Comparison of ENCODE assay signal across 8 cellular contexts in the genomic region with DNA sequence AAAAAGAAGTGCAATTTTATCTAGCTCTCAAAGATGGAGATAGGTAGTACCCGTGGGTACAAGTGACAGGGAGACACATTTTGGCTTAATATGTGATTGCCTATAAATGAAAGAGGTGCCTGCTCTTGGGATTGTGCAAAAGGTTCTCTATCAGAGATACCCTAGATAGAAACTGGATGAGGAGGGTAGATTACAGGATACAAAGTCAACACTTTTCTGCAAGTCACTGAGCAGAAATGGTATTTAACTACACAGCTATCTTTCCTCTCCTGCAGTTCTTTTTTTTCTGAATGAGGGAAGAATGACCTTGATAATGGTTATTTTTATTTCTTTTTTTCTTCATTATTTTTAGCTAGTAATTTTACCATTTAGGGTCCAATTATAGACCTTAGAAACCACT.
"Had no signal": no experiment of that assay in that cellular context is flagged by ENCODE, and none has a peak within 500 bp of the region (broad histone marks: within the 10 kb centered on the region; RNA-seq: fewer than 3 reads in every experiment).

No MANE protein-coding gene starts in this region.

- H3K36me3 Mint-ChIP-seq: IgD-negative memory B cell had no signal

- H3K9ac ChIP-seq: KMS-11 had no signal

- H3K9me3 Mint-ChIP-seq: IgD-negative memory B cell had no signal

- DNase-seq: IMR-90, KBM-7, KG1 had no signal

- H3K4me2 ChIP-seq: KMS-11 had no signal

- H3K4me3 Mint-ChIP-seq: IgD-negative memory B cell had no signal

- H3K27ac ChIP-seq: HL-60, KMS-11 had no signal

- H3K27ac Mint-ChIP-seq: IgD-negative memory B cell had no signal

- ATAC-seq: HepG2 had no signal

- FAIRE-seq: HepG2, HTR-8/SVneo had no signal
